2 cellular contexts compared by ENCODE assay signal in genomic region chr2:219486424-219486959, GRCh38.
TF ChIP-seq lines count a peak whose summit lies in the region.

No MANE protein-coding gene starts in this region.

TF ChIP-seq in HepG2, 621 proteins besides CTCF, POLR2A, EP300 and RAD21:
- TF ChIP-seq NAIF1 (CRISPR knock-in tag; IDR thresholded peaks at IDR 0.05; ENCODE audit: borderline replicate concordance): no peak
- TF ChIP-seq, protein P1, sequence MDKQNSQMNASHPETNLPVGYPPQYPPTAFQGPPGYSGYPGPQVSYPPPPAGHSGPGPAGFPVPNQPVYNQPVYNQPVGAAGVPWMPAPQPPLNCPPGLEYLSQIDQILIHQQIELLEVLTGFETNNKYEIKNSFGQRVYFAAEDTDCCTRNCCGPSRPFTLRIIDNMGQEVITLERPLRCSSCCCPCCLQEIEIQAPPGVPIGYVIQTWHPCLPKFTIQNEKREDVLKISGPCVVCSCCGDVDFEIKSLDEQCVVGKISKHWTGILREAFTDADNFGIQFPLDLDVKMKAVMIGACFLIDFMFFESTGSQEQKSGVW (CRISPR knock-in tag; IDR thresholded peaks at IDR 0.05; ENCODE audit: borderline replicate concordance): no peak
- TF ChIP-seq PCBP2 (optimal IDR thresholded peaks at IDR 0.05; ENCODE audit: low read depth, low read length, poor library complexity, severe bottlenecking): no peak
- TF ChIP-seq PRMT3 (CRISPR knock-in tag; IDR thresholded peaks at IDR 0.05; ENCODE audit: borderline replicate concordance, low read depth): no peak
- peak; percentile 66 to 75 for TF ChIP-seq MAFK (conservative IDR thresholded peaks at IDR 0.05 in 1 of 2, IDR thresholded peaks at IDR 0.05 in 1 of 2; ENCODE audit: low read length in 2 of 2)
- TF ChIP-seq MAFF (IDR thresholded peaks at IDR 0.05; ENCODE audit: low read depth, low read length): peak; percentile 60; the same call in 1 of the 2 replicates
TF ChIP-seq in HepG2: peak in this region for 2.

TF ChIP-seq in WTC11, 78 proteins besides CTCF, POLR2A, EP300 and RAD21:
- TF ChIP-seq ZNF416 (CRISPR knock-in tag; IDR thresholded peaks at IDR 0.05) (no peak), PRDM15 (CRISPR knock-in tag; IDR thresholded peaks at IDR 0.05) (peak; percentile 83), FOXP1 (CRISPR knock-in tag; IDR thresholded peaks at IDR 0.05; ENCODE audit: borderline replicate concordance) (0 out of 2 replicates have a peak, but pooled peaks have one; percentile 63)
- TF ChIP-seq, protein P2, sequence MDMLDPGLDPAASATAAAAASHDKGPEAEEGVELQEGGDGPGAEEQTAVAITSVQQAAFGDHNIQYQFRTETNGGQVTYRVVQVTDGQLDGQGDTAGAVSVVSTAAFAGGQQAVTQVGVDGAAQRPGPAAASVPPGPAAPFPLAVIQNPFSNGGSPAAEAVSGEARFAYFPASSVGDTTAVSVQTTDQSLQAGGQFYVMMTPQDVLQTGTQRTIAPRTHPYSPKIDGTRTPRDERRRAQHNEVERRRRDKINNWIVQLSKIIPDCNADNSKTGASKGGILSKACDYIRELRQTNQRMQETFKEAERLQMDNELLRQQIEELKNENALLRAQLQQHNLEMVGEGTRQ (CRISPR knock-in tag; IDR thresholded peaks at IDR 0.05): peak; percentile 9; the same call in 1 of the 2 replicates
- TF ChIP-seq, protein P3, sequence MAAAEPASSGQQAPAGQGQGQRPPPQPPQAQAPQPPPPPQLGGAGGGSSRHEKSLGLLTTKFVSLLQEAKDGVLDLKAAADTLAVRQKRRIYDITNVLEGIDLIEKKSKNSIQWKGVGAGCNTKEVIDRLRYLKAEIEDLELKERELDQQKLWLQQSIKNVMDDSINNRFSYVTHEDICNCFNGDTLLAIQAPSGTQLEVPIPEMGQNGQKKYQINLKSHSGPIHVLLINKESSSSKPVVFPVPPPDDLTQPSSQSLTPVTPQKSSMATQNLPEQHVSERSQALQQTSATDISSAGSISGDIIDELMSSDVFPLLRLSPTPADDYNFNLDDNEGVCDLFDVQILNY (CRISPR knock-in tag; IDR thresholded peaks at IDR 0.05): 0 out of 2 replicates have a peak, but pooled peaks have one; percentile 1
TF ChIP-seq in WTC11: peak in this region for 4.
